ENCODE assay signal across 23 cellular contexts in genomic region chr10:35234073-35234472, GRCh38.
"Had no signal": no experiment of that assay in that cellular context is flagged by ENCODE, and none has a peak within 500 bp of the region (broad histone marks: within the 10 kb centered on the region; RNA-seq: fewer than 3 reads in every experiment).

No MANE protein-coding gene starts in this region.

- H3K9me3 ChIP-seq: colonic mucosa, esophagus muscularis mucosa, esophagus squamous epithelium, gastrocnemius medialis, gastroesophageal sphincter, heart left ventricle, heart right ventricle had no signal

- H3K4me1 ChIP-seq: colonic mucosa, esophagus muscularis mucosa, esophagus squamous epithelium, foreskin keratinocyte, gastrocnemius medialis, gastroesophageal sphincter, heart left ventricle had no signal

- H3K27ac ChIP-seq: colonic mucosa, coronary artery, dorsolateral prefrontal cortex, epithelial cell of prostate, esophagus muscularis mucosa, esophagus squamous epithelium, foreskin keratinocyte, gastrocnemius medialis, gastroesophageal sphincter, heart left ventricle, heart right ventricle had no signal

- DNase-seq: colonic mucosa; cortex of kidney; dermis blood vessel endothelial cell; dorsolateral prefrontal cortex; effector CD4-positive, alpha-beta T cell; effector CD8-positive, alpha-beta T cell; effector memory CD4-positive, alpha-beta T cell; effector memory CD8-positive, alpha-beta T cell; endodermal cell; erythroblast; esophagus squamous epithelium; foreskin fibroblast; foreskin keratinocyte; foreskin melanocyte; gastrocnemius medialis; glutamatergic neuron; head of caudate nucleus; heart left ventricle; heart right ventricle had no signal

- H3K36me3 ChIP-seq: colonic mucosa, esophagus muscularis mucosa, esophagus squamous epithelium, gastrocnemius medialis, gastroesophageal sphincter, heart left ventricle, heart right ventricle had no signal

- H3K4me3 ChIP-seq: colonic mucosa, coronary artery, dorsolateral prefrontal cortex, esophagus muscularis mucosa, esophagus squamous epithelium, gastrocnemius medialis, gastroesophageal sphincter, heart left ventricle, heart right ventricle had no signal
